ENCODE assay signal across 7 cellular contexts in genomic region chr3:136750209-136750921, GRCh38. TPM values are rescaled to one million over a fixed set of nuclear protein-coding genes. Genes with fewer than 3 reads are reported as not detected.
DNase-seq lines count a peak whose midpoint lies in the region; ATAC-seq and TF ChIP-seq lines count a peak whose summit lies in the region.

No MANE protein-coding gene starts in this region.

- peak overlapping the region; percentile 94 for H3K4me3 Mint-ChIP-seq in dendritic cell treated with granulocyte-macrophage colony-stimulating factor and Interleukin-4, amounts not matched to agents 40 ng/mL and 50 ng/mL, for 4 days
- H3K4me3 Mint-ChIP-seq in naive thymus-derived CD8-positive, alpha-beta T cell: peak overlapping the region; percentile 74 to 95 (median 90)

- POLR2A ChIA-PET in naive thymus-derived CD8-positive, alpha-beta T cell (lab: Charles Lee): no interaction called here

- DNase-seq in OCI-M1 (lab: John Stamatoyannopoulos, UW) (peak; percentile 69), NCI-H187 treated with DMSO at 0.1 percent for 48 hours (lab: John Stamatoyannopoulos, UW) (no peak)
- peak in 1 of 10 donors; percentile 15 for DNase-seq in naive thymus-derived CD8-positive, alpha-beta T cell
- no peak for DNase-seq in activated CD4-positive, CD25-positive, alpha-beta regulatory T cell treated with anti-CD3 and anti-CD28 coated beads, Interleukin-2, amount 50 U/mL, for 72 hours
- no peak for DNase-seq in stimulated activated CD8-positive, alpha-beta memory T cell treated with anti-CD3 and anti-CD28 coated beads, Interleukin-4, amount 100 ng/mL, for 48 hours

- intact Hi-C loops in dendritic cell treated with granulocyte-macrophage colony-stimulating factor and Interleukin-4, amounts not matched to agents 40 ng/mL and 50 ng/mL, for 4 days (cut with micrococcal nuclease): loop anchor here (5.0 kb wide), 4 partner anchors 128 to 673 kb away; partner anchors contain the start of gene PCCB

- H3K4me1 Mint-ChIP-seq in dendritic cell treated with granulocyte-macrophage colony-stimulating factor and Interleukin-4, amounts not matched to agents 40 ng/mL and 50 ng/mL, for 4 days (ENCODE audit: low read depth): peaks cover 65% of the 10 kb centered on the region
- peaks cover 29 to 64% (median 63%) of the 10 kb centered on the region in 4 donors for H3K4me1 Mint-ChIP-seq in naive thymus-derived CD8-positive, alpha-beta T cell

- H3K36me3 Mint-ChIP-seq in dendritic cell treated with granulocyte-macrophage colony-stimulating factor and Interleukin-4, amounts not matched to agents 40 ng/mL and 50 ng/mL, for 4 days (ENCODE audit: low read depth): peaks cover 12% of the 10 kb centered on the region
- H3K36me3 Mint-ChIP-seq in naive thymus-derived CD8-positive, alpha-beta T cell: no peaks in the 10 kb centered on the region

- no peaks in the 10 kb centered on the region for H3K9me3 Mint-ChIP-seq in dendritic cell treated with granulocyte-macrophage colony-stimulating factor and Interleukin-4, amounts not matched to agents 40 ng/mL and 50 ng/mL, for 4 days
- H3K9me3 Mint-ChIP-seq in naive thymus-derived CD8-positive, alpha-beta T cell: no peaks in the 10 kb centered on the region

- no peaks in the 10 kb centered on the region for H3K27me3 Mint-ChIP-seq in dendritic cell treated with granulocyte-macrophage colony-stimulating factor and Interleukin-4, amounts not matched to agents 40 ng/mL and 50 ng/mL, for 4 days
- no peaks in the 10 kb centered on the region for H3K27me3 Mint-ChIP-seq in naive thymus-derived CD8-positive, alpha-beta T cell

- H3K4me3 ChIP-seq in GM12875 (ENCODE audit: low read depth, low read length): peak overlapping the region; percentile 72

- no peak for ATAC-seq in naive thymus-derived CD8-positive, alpha-beta T cell

- TF ChIP-seq CTCF in GM12875 (IDR thresholded peaks at IDR 0.05; ENCODE audit: borderline replicate concordance, insufficient read depth, low read depth, low read length): no peak

- H3K27ac Mint-ChIP-seq in dendritic cell treated with granulocyte-macrophage colony-stimulating factor and Interleukin-4, amounts not matched to agents 40 ng/mL and 50 ng/mL, for 4 days: peak overlapping the region; percentile 98
- H3K27ac Mint-ChIP-seq in naive thymus-derived CD8-positive, alpha-beta T cell: peak overlapping the region; percentile 58 to 98 (median 88)

RNA-seq across cellular contexts. Expression of gene STAG1, which starts 1.8 kb away (rescaled TPM):
- total RNA-seq in naive thymus-derived CD8-positive, alpha-beta T cell: 10 to 100 TPM; 47.7 to 51.2 TPM
- polyA plus RNA-seq in naive thymus-derived CD8-positive, alpha-beta T cell: 10 to 100 TPM; 15.1 to 17.5 (median 16.9) TPM
